17 cellular contexts compared by ENCODE assay signal in genomic region chr19:16116067-16116466, GRCh38. TPM values are rescaled to one million over a fixed set of nuclear protein-coding genes. Genes with fewer than 3 reads are reported as not detected.
A peak's percentile ranks its signal among the peaks of the same experiment; 100 is the strongest.
DNase-seq lines count a peak whose midpoint lies in the region; ATAC-seq and TF ChIP-seq lines count a peak whose summit lies in the region.
"Had no signal": no experiment of that assay in that cellular context is flagged by ENCODE, and none has a peak within 500 bp of the region (broad histone marks: within the 10 kb centered on the region; RNA-seq: fewer than 3 reads in every experiment).

No MANE protein-coding gene starts in this region.

- DNase-seq in activated CD8-positive, alpha-beta memory T cell treated with anti-CD3 and anti-CD28 coated beads, Interleukin-2, amount 10 ng/mL, durations not matched to agents 7 days and 5 days: no peak
- DNase-seq in activated CD8-positive, alpha-beta memory T cell treated with anti-CD3 and anti-CD28 coated beads, Interleukin-2, amount 50 U/mL, for 4 hours: no peak
- DNase-seq in RWPE1 (ENCODE audit: low spot score): no peak
- DNase-seq in progenitor cell of endocrine pancreas (ENCODE audit: low spot score, unreplicated experiment): no peak
- DNase-seq in Right ventricle myocardium inferior (ENCODE audit: missing footprints): no peak
- no peak for DNase-seq in activated effector memory CD4-positive, alpha-beta T cell treated with anti-CD3 and anti-CD28 coated beads, Interleukin-2, amount 50 U/mL, for 16 hours
- DNase-seq: activated gamma-delta T cell treated with Interleukin-2 at 50 U/mL for 16 hours; effector CD8-positive, alpha-beta T cell; NCI-H2081 treated with DMSO at 0.1 percent for 48 hours; stimulated activated CD4-positive, alpha-beta T cell treated with anti-CD3 and anti-CD28 coated beads, Interleukin-2, amount 100 ng/mL, for 24 hours; tibial artery had no signal

- TF ChIP-seq CTCF in RWPE1 (conservative IDR thresholded peaks at IDR 0.05; ENCODE audit: low read depth): no peak
- TF ChIP-seq CTCF in progenitor cell of endocrine pancreas (IDR thresholded peaks at IDR 0.05; ENCODE audit: unreplicated experiment): no peak

- H3K27ac Mint-ChIP-seq in activated CD8-positive, alpha-beta memory T cell treated with anti-CD3 and anti-CD28 coated beads, Interleukin-2, amount 10 ng/mL, durations not matched to agents 7 days and 5 days: peak overlapping the region; percentile 99
- H3K27ac Mint-ChIP-seq in dendritic cell treated with granulocyte-macrophage colony-stimulating factor and Interleukin-4, amounts not matched to agents 40 ng/mL and 50 ng/mL, for 4 days: peak overlapping the region; percentile 99
- peak overlapping the region; percentile 58 for H3K27ac Mint-ChIP-seq in progenitor cell of endocrine pancreas
- H3K27ac Mint-ChIP-seq: nephron had no signal

- peaks cover 62% of the 10 kb centered on the region for H3K36me3 Mint-ChIP-seq in activated CD8-positive, alpha-beta memory T cell treated with anti-CD3 and anti-CD28 coated beads, Interleukin-2, amount 10 ng/mL, durations not matched to agents 7 days and 5 days
- peaks cover 90% of the 10 kb centered on the region for H3K36me3 Mint-ChIP-seq in dendritic cell treated with granulocyte-macrophage colony-stimulating factor and Interleukin-4, amounts not matched to agents 40 ng/mL and 50 ng/mL, for 4 days (ENCODE audit: low read depth)
- peaks cover 1% of the 10 kb centered on the region for H3K36me3 Mint-ChIP-seq in progenitor cell of endocrine pancreas (ENCODE audit: insufficient read depth)

- H3K9me3 Mint-ChIP-seq in activated CD8-positive, alpha-beta memory T cell treated with anti-CD3 and anti-CD28 coated beads, Interleukin-2, amount 10 ng/mL, durations not matched to agents 7 days and 5 days (ENCODE audit: low read depth): no peaks in the 10 kb centered on the region
- no peaks in the 10 kb centered on the region for H3K9me3 Mint-ChIP-seq in dendritic cell treated with granulocyte-macrophage colony-stimulating factor and Interleukin-4, amounts not matched to agents 40 ng/mL and 50 ng/mL, for 4 days
- H3K9me3 Mint-ChIP-seq in progenitor cell of endocrine pancreas (ENCODE audit: low read depth): no peaks in the 10 kb centered on the region
- H3K9me3 Mint-ChIP-seq: nephron had no signal

- intact Hi-C loops in dendritic cell treated with granulocyte-macrophage colony-stimulating factor and Interleukin-4, amounts not matched to agents 40 ng/mL and 50 ng/mL, for 4 days (cut with micrococcal nuclease): no loop called here
- intact Hi-C loops in Right ventricle myocardium inferior (cut with DNase I): no loop called here

- no peaks in the 10 kb centered on the region for H3K27me3 Mint-ChIP-seq in activated CD8-positive, alpha-beta memory T cell treated with anti-CD3 and anti-CD28 coated beads, Interleukin-2, amount 10 ng/mL, durations not matched to agents 7 days and 5 days
- H3K27me3 Mint-ChIP-seq in dendritic cell treated with granulocyte-macrophage colony-stimulating factor and Interleukin-4, amounts not matched to agents 40 ng/mL and 50 ng/mL, for 4 days: no peaks in the 10 kb centered on the region
- no peaks in the 10 kb centered on the region for H3K27me3 Mint-ChIP-seq in progenitor cell of endocrine pancreas

- POLR2A ChIA-PET in RWPE1 (lab: Yijun Ruan, JAX; ENCODE audit: low non-redundant PET): no interaction called here

- H3K4me3 Mint-ChIP-seq in activated CD8-positive, alpha-beta memory T cell treated with anti-CD3 and anti-CD28 coated beads, Interleukin-2, amount 10 ng/mL, durations not matched to agents 7 days and 5 days: peak overlapping the region; percentile 3
- peak overlapping the region; percentile 17 for H3K4me3 Mint-ChIP-seq in dendritic cell treated with granulocyte-macrophage colony-stimulating factor and Interleukin-4, amounts not matched to agents 40 ng/mL and 50 ng/mL, for 4 days
- H3K4me3 Mint-ChIP-seq in progenitor cell of endocrine pancreas (ENCODE audit: low read depth): no peak overlapping the region

- peak overlapping the region; percentile 8 for H3K27ac ChIP-seq in RWPE1
- H3K27ac ChIP-seq: tibial artery had no signal

- peaks cover 82% of the 10 kb centered on the region for H3K4me1 Mint-ChIP-seq in activated CD8-positive, alpha-beta memory T cell treated with anti-CD3 and anti-CD28 coated beads, Interleukin-2, amount 10 ng/mL, durations not matched to agents 7 days and 5 days
- H3K4me1 Mint-ChIP-seq in dendritic cell treated with granulocyte-macrophage colony-stimulating factor and Interleukin-4, amounts not matched to agents 40 ng/mL and 50 ng/mL, for 4 days (ENCODE audit: low read depth): peaks cover 76% of the 10 kb centered on the region
- H3K4me1 Mint-ChIP-seq in progenitor cell of endocrine pancreas (ENCODE audit: low read depth): peaks cover 7% of the 10 kb centered on the region

- ATAC-seq in activated CD8-positive, alpha-beta memory T cell treated with anti-CD3 and anti-CD28 coated beads, Interleukin-2, amount 10 ng/mL, durations not matched to agents 7 days and 5 days: no peak
- ATAC-seq in HG02973 (IDR thresholded peaks at IDR 0.05; ENCODE audit: unreplicated experiment): no peak
- no peak for ATAC-seq in Right ventricle myocardium inferior
- ATAC-seq: left lung had no signal

- CTCF ChIA-PET in activated CD8-positive, alpha-beta memory T cell treated with anti-CD3 and anti-CD28 coated beads, Interleukin-2, amount 10 ng/mL, durations not matched to agents 7 days and 5 days (lab: Charles Lee): interaction anchor here (0.7 to 2.7 kb wide), 5 partner anchors 29 to 229 kb away, joined by 3 to 14 read pairs (median 3); partner anchors contain the start of gene HSH2D
- CTCF ChIA-PET in RWPE1 (lab: Yijun Ruan, JAX): no interaction called here

RNA-seq across cellular contexts. Expression of gene RAB8A, which starts 4.4 kb away (rescaled TPM):
- total RNA-seq in activated CD8-positive, alpha-beta memory T cell treated with anti-CD3 and anti-CD28 coated beads, Interleukin-2, amount 10 ng/mL, durations not matched to agents 7 days and 5 days: 100 to 1,000 TPM; 204 to 271 TPM
- total RNA-seq in progenitor cell of endocrine pancreas (65.5 and 67.5 TPM in 2 replicates), Right ventricle myocardium inferior (25.6 TPM)

RNA-seq across cellular contexts. Expression of gene HSH2D, which starts 27.4 kb away (rescaled TPM):
- total RNA-seq in activated CD8-positive, alpha-beta memory T cell treated with anti-CD3 and anti-CD28 coated beads, Interleukin-2, amount 10 ng/mL, durations not matched to agents 7 days and 5 days: 100 to 1,000 TPM; 181 to 199 TPM
- total RNA-seq in progenitor cell of endocrine pancreas (0.72 and 0.84 TPM in 2 replicates), Right ventricle myocardium inferior (0.49 TPM)
- total RNA-seq: A673 had no signal

RNA-seq across cellular contexts. Expression of gene TPM4, which starts 39.8 kb away (rescaled TPM):
- 100 to 1,000 TPM; 491 to 493 TPM for total RNA-seq in activated CD8-positive, alpha-beta memory T cell treated with anti-CD3 and anti-CD28 coated beads, Interleukin-2, amount 10 ng/mL, durations not matched to agents 7 days and 5 days
- total RNA-seq in progenitor cell of endocrine pancreas (275 and 300 TPM in 2 replicates), Right ventricle myocardium inferior (106 TPM)

RNA-seq across cellular contexts. Expression of gene CIB3, which starts 57.3 kb away (rescaled TPM):
- not detected for total RNA-seq in activated CD8-positive, alpha-beta memory T cell treated with anti-CD3 and anti-CD28 coated beads, Interleukin-2, amount 10 ng/mL, durations not matched to agents 7 days and 5 days
- total RNA-seq in progenitor cell of endocrine pancreas: not detected in 2 replicates
- total RNA-seq in Right ventricle myocardium inferior: not detected
- total RNA-seq: A673; left lung; T-helper 2 cell treated with Interferon-gamma antibody and Interleukin-4, amounts not matched to agents 100 ng/mL and 5 ng/mL, for 36 hours had no signal

Comparison
In these comparisons a context has a peak if more than half of its experiments do, and no peak if none do; other contexts are left out.
1. RNA of gene HSH2D, which starts 27.4 kb away (total RNA-seq): 181 to 199 TPM in activated CD8-positive, alpha-beta memory T cell treated with anti-CD3 and anti-CD28 coated beads, Interleukin-2, amount 10 ng/mL, durations not matched to agents 7 days and 5 days; 0.72 to 0.84 TPM in progenitor cell of endocrine pancreas and 0.49 TPM in Right ventricle myocardium inferior (single experiment); every median in the first group is over 10 times any median in the second.
2. Peak in every context shown above with its lines, with median percentiles within 50 percentile points of each other: H3K27ac Mint-ChIP-seq.